ENCODE assay signal across 19 cellular contexts in the genomic region with DNA sequence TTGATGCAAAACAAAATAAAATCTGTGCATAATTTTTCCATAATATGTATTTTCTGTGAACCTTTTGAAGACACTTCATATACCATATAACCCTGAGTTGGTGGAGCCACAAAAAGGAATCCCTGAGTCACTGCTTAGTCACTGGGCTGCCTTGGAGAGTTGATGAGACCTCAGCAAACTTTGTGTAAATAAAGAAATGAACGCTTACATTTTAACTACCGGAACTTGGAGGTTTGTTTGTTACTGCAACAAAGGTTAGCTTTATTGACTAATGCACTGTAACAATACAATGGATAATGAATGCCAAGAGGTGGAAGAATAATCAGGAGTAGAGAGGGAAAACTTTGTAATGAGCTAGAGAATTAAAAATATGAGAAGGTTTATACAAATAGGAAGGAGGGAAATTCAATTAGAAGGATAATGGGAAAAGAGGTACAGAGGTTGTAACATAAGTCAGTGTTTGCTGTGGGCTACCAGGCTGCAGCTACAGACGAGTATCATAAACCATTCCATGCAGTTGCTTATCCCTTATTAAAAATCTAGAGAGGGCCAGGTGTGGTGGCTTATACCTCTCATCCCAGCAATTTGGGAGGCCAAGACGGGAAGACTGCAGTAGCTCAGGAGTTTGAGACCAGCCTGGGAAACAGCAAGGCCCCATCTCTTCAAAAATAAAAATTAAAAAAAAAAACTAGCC.
A peak's percentile ranks its signal among the peaks of the same experiment; 100 is the strongest.
DNase-seq lines count a peak whose midpoint lies in the region; ATAC-seq and TF ChIP-seq lines count a peak whose summit lies in the region.
"Had no signal": no experiment of that assay in that cellular context is flagged by ENCODE, and none has a peak within 500 bp of the region (broad histone marks: within the 10 kb centered on the region; RNA-seq: fewer than 3 reads in every experiment).

No MANE protein-coding gene starts in this region.

- no peaks in the 10 kb centered on the region for H3K27me3 ChIP-seq in fibroblast of lung (ENCODE audit: control insufficient read depth, insufficient read depth, low read length)
- H3K27me3 ChIP-seq in effector memory CD4-positive, alpha-beta T cell (replicated peaks; ENCODE audit: control insufficient read depth, insufficient read depth, low read length, poor library complexity, severe bottlenecking): no peaks in the 10 kb centered on the region
- H3K27me3 ChIP-seq: cardiac muscle cell, gastrocnemius medialis had no signal

- H3K4me3 ChIP-seq in fibroblast of lung (replicated peaks in 1 of 4; ENCODE audit: control extremely low read depth in 1 of 4, insufficient read depth in 1 of 4, low read depth in 3 of 4, low read length in 4 of 4) (no peak overlapping the region), skeletal muscle cell (ENCODE audit: low read depth, low read length) (no peak overlapping the region)
- no peak overlapping the region for H3K4me3 ChIP-seq in effector memory CD4-positive, alpha-beta T cell (ENCODE audit: insufficient read depth, low read depth, low read length, poor library complexity, severe bottlenecking)
- H3K4me3 ChIP-seq: cardiac muscle cell, gastrocnemius medialis had no signal

- no peaks in the 10 kb centered on the region for H3K36me3 ChIP-seq in fibroblast of lung (ENCODE audit: control insufficient read depth, insufficient read depth, low read length)
- no peaks in the 10 kb centered on the region for H3K36me3 ChIP-seq in effector memory CD4-positive, alpha-beta T cell (ENCODE audit: control insufficient read depth, insufficient read depth, low read length)
- H3K36me3 ChIP-seq: cardiac muscle cell, gastrocnemius medialis had no signal

- DNase-seq in HT1080 (ENCODE audit: low read depth): peak; percentile 1
- peak; percentile 4 for DNase-seq in T1000 (lab: John Stamatoyannopoulos, UW)
- DNase-seq in fibroblast of lung (ENCODE audit: low read depth in 2 of 2): peak; percentile 6 to 81
- DNase-seq in skeletal muscle cell (ENCODE audit: low read depth): peak; percentile 1
- no peak for DNase-seq in NCI-H1092 (lab: John Stamatoyannopoulos, UW)
- DNase-seq in effector memory CD4-positive, alpha-beta T cell: no peak
- DNase-seq: activated CD4-positive, alpha-beta T cell treated with anti-CD3 and anti-CD28 coated beads for 1 hour; activated naive CD4-positive, alpha-beta T cell treated with anti-CD3 and anti-CD28 coated beads, Interleukin-2, amount 10 ng/mL, durations not matched to agents 7 days and 5 days; effector CD4-positive, alpha-beta T cell; gastrocnemius medialis; mesenchymal stem cell; NCI-H1048; NCI-H2171; NK-92 treated with Interleukin-12 subunit alpha and Interleukin-12 subunit beta, amount 100 ng/mL, for 24 hours; right cardiac atrium; SHP77 treated with DMSO at 0.1 percent for 48 hours; stimulated activated CD4-positive, alpha-beta T cell treated with anti-CD3 and anti-CD28 coated beads, Interleukin-2, amount 100 ng/mL, for 24 hours had no signal

- no peak for ATAC-seq in GM18870 (IDR thresholded peaks at IDR 0.05; ENCODE audit: unreplicated experiment)
- ATAC-seq: gastrocnemius medialis, right cardiac atrium had no signal

- H3K9me3 ChIP-seq in fibroblast of lung (ENCODE audit: control insufficient read depth, insufficient read depth, low read depth, low read length): no peaks in the 10 kb centered on the region
- H3K9me3 ChIP-seq in effector memory CD4-positive, alpha-beta T cell (ENCODE audit: control insufficient read depth, low read length): no peaks in the 10 kb centered on the region
- H3K9me3 ChIP-seq: gastrocnemius medialis had no signal

- H3K27ac ChIP-seq in fibroblast of lung (ENCODE audit: insufficient read depth, low read length): no peak overlapping the region
- H3K27ac ChIP-seq in effector memory CD4-positive, alpha-beta T cell (ENCODE audit: insufficient read depth, low read length, poor library complexity, severe bottlenecking): no peak overlapping the region
- H3K27ac ChIP-seq: cardiac muscle cell, gastrocnemius medialis had no signal

- H3K4me2 ChIP-seq in fibroblast of lung (ENCODE audit: extremely low read depth, insufficient read depth, low read length): no peak overlapping the region

- no peaks in the 10 kb centered on the region for H3K79me2 ChIP-seq in fibroblast of lung (ENCODE audit: control insufficient read depth, insufficient read depth, low read length)

- H3K4me1 ChIP-seq in fibroblast of lung (ENCODE audit: control insufficient read depth, extremely low read depth, insufficient read depth, low read length): no peaks in the 10 kb centered on the region
- no peaks in the 10 kb centered on the region for H3K4me1 ChIP-seq in effector memory CD4-positive, alpha-beta T cell (ENCODE audit: control insufficient read depth, insufficient read depth, low read length, poor library complexity, severe bottlenecking)
- H3K4me1 ChIP-seq: gastrocnemius medialis had no signal

- TF ChIP-seq CTCF in fibroblast of lung (conservative IDR thresholded peaks at IDR 0.05 in 1 of 2, IDR thresholded peaks at IDR 0.05 in 1 of 2; ENCODE audit: low read depth in 1 of 2, low read length in 2 of 2): no peak

- H3K9ac ChIP-seq in fibroblast of lung (ENCODE audit: insufficient read depth, low read length): no peak overlapping the region

- no peak overlapping the region for H2AFZ ChIP-seq in fibroblast of lung (ENCODE audit: low read length)

- H4K20me1 ChIP-seq in fibroblast of lung (ENCODE audit: control insufficient read depth, extremely low read depth, insufficient read depth, low read length): no peaks in the 10 kb centered on the region

Comparison
In these comparisons a context has a peak if more than half of its experiments do, and no peak if none do; other contexts are left out.
1. DNase-seq: peak in HT1080 (single experiment), T1000 (single experiment), fibroblast of lung (2 of 2) and skeletal muscle cell (single experiment); none in NCI-H1092 (single experiment) and effector memory CD4-positive, alpha-beta T cell (0 of 3).